1 cellular context compared by ENCODE assay signal in the genomic region with DNA sequence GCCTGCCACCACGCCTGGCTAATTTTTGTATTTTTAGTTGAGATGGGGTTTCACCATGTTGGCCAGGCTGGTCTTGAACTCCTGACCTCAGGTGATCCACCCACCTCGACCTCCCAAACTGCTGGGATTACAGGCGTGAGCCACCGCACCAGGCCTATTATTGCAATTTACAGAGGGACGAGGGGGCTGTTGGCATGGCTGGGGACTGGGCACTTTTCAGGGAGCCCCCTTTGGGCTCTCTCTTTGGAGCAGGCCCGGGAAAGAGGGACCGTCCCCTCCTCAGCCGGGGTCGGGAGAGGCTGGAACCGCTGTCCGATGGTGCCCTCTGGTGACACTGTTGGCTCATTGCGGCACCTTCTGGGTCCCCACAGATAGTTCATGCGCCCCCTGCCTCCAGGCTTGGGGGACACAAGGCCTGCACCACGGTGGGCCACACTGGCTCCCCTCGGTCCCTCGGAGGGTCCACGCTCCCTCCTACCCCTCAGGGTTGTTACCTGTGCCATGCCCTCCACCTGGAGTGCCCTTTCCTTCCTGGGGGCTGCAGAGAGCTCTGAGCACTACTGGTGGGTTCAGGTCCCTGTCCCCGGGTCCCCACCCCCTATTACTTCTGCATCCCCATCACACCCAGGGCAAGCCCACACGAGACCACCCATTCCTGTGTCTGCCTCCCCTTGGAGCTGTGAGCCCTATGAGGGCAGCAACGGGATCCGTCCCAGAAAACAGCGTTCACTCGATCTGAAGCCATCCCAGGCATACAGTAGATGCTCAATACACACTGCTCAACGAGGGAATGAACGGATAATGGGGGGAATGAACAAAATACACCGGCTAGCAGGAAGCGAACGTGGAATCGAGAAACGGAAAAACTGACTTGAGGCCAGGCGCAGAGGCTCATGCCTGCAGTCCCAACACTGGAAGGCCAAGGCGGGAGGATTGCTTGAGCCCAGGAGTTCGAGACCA.
A peak's percentile ranks its signal among the peaks of the same experiment; 100 is the strongest.
TF ChIP-seq lines count a peak whose summit lies in the region.

No MANE protein-coding gene starts in this region.

TF ChIP-seq in GM12878, 131 proteins besides CTCF, POLR2A, EP300 and RAD21 (continued from another document):
- TF ChIP-seq JUND (IDR thresholded peaks at IDR 0.05; ENCODE audit: low read depth, low read length) (no peak), SMC3 (IDR thresholded peaks at IDR 0.05; ENCODE audit: borderline replicate concordance, low read length) (peak; percentile 70), KAT2A (conservative IDR thresholded peaks at IDR 0.05; ENCODE audit: control insufficient read depth, low read depth, low read length) (no peak), POU2F2 (IDR thresholded peaks at IDR 0.05; ENCODE audit: borderline replicate concordance, low read depth, low read length) (no peak), RB1 (IDR thresholded peaks at IDR 0.05; ENCODE audit: borderline replicate concordance) (0 out of 2 replicates have a peak, but pooled peaks have one; percentile 43), CBX5 (IDR thresholded peaks at IDR 0.05; ENCODE audit: low read depth) (no peak), IKZF2 (IDR thresholded peaks at IDR 0.05) (peak; percentile 32 to 49; a peak in 2 of 4 replicates), RBBP5 (conservative IDR thresholded peaks at IDR 0.05) (no peak), RUNX3 (IDR thresholded peaks at IDR 0.05; ENCODE audit: low read length) (0 out of 2 replicates have a peak, but pooled peaks have one; percentile 22), NR2F1 (conservative IDR thresholded peaks at IDR 0.05) (peak; percentile 48; the same call in 1 of the 2 replicates), ZNF217 (IDR thresholded peaks at IDR 0.05) (no peak), NR2C2 (IDR thresholded peaks at IDR 0.05; ENCODE audit: borderline replicate concordance, control insufficient read depth, insufficient read length, low read depth) (no peak), SMAD1 (IDR thresholded peaks at IDR 0.05; ENCODE audit: low read depth, partially characterized antibody) (no peak), BMI1 (IDR thresholded peaks at IDR 0.05; ENCODE audit: borderline replicate concordance) (no peak), SMARCA5 (IDR thresholded peaks at IDR 0.05) (peak; percentile 87), NR2C1 (IDR thresholded peaks at IDR 0.05) (no peak), LARP7 (IDR thresholded peaks at IDR 0.05) (0 out of 2 replicates have a peak, but pooled peaks have one; percentile 56), GATAD2B (conservative IDR thresholded peaks at IDR 0.05; ENCODE audit: low read depth) (peak; percentile 73), PML (IDR thresholded peaks at IDR 0.05; ENCODE audit: low read length) (no peak), HCFC1 (IDR thresholded peaks at IDR 0.05; ENCODE audit: low read length) (no peak), CBFB (IDR thresholded peaks at IDR 0.05; ENCODE audit: low read depth) (no peak), YBX1 (IDR thresholded peaks at IDR 0.05) (no peak), SUPT20H (IDR thresholded peaks at IDR 0.05; ENCODE audit: borderline replicate concordance, control insufficient read depth, low read depth, low read length) (no peak), BHLHE40 (IDR thresholded peaks at IDR 0.05; ENCODE audit: borderline replicate concordance in 1 of 2, low read depth in 2 of 2, low read length in 1 of 2) (peak in 1 of 2 experiments; percentile 20; a peak in 1 of 4 replicates), YY1 (IDR thresholded peaks at IDR 0.05; ENCODE audit: low read depth, low read length) (0 out of 2 replicates have a peak, but pooled peaks have one; percentile 36), IKZF1 (conservative IDR thresholded peaks at IDR 0.05) (peak; percentile 57), MYB (IDR thresholded peaks at IDR 0.05; ENCODE audit: borderline replicate concordance, low read depth, low read length) (no peak), SMAD5 (IDR thresholded peaks at IDR 0.05; ENCODE audit: low read depth) (no peak)
- TF ChIP-seq, protein P1, sequence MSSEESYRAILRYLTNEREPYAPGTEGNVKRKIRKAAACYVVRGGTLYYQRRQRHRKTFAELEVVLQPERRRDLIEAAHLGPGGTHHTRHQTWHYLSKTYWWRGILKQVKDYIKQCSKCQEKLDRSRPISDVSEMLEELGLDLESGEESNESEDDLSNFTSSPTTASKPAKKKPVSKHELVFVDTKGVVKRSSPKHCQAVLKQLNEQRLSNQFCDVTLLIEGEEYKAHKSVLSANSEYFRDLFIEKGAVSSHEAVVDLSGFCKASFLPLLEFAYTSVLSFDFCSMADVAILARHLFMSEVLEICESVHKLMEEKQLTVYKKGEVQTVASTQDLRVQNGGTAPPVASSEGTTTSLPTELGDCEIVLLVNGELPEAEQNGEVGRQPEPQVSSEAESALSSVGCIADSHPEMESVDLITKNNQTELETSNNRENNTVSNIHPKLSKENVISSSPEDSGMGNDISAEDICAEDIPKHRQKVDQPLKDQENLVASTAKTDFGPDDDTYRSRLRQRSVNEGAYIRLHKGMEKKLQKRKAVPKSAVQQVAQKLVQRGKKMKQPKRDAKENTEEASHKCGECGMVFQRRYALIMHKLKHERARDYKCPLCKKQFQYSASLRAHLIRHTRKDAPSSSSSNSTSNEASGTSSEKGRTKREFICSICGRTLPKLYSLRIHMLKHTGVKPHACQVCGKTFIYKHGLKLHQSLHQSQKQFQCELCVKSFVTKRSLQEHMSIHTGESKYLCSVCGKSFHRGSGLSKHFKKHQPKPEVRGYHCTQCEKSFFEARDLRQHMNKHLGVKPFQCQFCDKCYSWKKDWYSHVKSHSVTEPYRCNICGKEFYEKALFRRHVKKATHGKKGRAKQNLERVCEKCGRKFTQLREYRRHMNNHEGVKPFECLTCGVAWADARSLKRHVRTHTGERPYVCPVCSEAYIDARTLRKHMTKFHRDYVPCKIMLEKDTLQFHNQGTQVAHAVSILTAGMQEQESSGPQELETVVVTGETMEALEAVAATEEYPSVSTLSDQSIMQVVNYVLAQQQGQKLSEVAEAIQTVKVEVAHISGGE (CRISPR knock-in tag; IDR thresholded peaks at IDR 0.05), result no peak
- TF ChIP-seq, protein P2, sequence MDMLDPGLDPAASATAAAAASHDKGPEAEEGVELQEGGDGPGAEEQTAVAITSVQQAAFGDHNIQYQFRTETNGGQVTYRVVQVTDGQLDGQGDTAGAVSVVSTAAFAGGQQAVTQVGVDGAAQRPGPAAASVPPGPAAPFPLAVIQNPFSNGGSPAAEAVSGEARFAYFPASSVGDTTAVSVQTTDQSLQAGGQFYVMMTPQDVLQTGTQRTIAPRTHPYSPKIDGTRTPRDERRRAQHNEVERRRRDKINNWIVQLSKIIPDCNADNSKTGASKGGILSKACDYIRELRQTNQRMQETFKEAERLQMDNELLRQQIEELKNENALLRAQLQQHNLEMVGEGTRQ (IDR thresholded peaks at IDR 0.05; ENCODE audit: borderline replicate concordance, low read depth, low read length), result no peak
- TF ChIP-seq, protein P3, sequence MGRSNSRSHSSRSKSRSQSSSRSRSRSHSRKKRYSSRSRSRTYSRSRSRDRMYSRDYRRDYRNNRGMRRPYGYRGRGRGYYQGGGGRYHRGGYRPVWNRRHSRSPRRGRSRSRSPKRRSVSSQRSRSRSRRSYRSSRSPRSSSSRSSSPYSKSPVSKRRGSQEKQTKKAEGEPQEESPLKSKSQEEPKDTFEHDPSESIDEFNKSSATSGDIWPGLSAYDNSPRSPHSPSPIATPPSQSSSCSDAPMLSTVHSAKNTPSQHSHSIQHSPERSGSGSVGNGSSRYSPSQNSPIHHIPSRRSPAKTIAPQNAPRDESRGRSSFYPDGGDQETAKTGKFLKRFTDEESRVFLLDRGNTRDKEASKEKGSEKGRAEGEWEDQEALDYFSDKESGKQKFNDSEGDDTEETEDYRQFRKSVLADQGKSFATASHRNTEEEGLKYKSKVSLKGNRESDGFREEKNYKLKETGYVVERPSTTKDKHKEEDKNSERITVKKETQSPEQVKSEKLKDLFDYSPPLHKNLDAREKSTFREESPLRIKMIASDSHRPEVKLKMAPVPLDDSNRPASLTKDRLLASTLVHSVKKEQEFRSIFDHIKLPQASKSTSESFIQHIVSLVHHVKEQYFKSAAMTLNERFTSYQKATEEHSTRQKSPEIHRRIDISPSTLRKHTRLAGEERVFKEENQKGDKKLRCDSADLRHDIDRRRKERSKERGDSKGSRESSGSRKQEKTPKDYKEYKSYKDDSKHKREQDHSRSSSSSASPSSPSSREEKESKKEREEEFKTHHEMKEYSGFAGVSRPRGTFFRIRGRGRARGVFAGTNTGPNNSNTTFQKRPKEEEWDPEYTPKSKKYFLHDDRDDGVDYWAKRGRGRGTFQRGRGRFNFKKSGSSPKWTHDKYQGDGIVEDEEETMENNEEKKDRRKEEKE (IDR thresholded peaks at IDR 0.05), result no peak
- TF ChIP-seq, protein P4, sequence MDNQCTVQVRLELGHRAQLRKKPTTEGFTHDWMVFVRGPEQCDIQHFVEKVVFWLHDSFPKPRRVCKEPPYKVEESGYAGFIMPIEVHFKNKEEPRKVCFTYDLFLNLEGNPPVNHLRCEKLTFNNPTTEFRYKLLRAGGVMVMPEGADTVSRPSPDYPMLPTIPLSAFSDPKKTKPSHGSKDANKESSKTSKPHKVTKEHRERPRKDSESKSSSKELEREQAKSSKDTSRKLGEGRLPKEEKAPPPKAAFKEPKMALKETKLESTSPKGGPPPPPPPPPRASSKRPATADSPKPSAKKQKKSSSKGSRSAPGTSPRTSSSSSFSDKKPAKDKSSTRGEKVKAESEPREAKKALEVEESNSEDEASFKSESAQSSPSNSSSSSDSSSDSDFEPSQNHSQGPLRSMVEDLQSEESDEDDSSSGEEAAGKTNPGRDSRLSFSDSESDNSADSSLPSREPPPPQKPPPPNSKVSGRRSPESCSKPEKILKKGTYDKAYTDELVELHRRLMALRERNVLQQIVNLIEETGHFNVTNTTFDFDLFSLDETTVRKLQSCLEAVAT (IDR thresholded peaks at IDR 0.05), result no peak
- TF ChIP-seq, protein P5, sequence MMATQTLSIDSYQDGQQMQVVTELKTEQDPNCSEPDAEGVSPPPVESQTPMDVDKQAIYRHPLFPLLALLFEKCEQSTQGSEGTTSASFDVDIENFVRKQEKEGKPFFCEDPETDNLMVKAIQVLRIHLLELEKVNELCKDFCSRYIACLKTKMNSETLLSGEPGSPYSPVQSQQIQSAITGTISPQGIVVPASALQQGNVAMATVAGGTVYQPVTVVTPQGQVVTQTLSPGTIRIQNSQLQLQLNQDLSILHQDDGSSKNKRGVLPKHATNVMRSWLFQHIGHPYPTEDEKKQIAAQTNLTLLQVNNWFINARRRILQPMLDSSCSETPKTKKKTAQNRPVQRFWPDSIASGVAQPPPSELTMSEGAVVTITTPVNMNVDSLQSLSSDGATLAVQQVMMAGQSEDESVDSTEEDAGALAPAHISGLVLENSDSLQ (IDR thresholded peaks at IDR 0.05), result no peak
- TF ChIP-seq, protein P6, sequence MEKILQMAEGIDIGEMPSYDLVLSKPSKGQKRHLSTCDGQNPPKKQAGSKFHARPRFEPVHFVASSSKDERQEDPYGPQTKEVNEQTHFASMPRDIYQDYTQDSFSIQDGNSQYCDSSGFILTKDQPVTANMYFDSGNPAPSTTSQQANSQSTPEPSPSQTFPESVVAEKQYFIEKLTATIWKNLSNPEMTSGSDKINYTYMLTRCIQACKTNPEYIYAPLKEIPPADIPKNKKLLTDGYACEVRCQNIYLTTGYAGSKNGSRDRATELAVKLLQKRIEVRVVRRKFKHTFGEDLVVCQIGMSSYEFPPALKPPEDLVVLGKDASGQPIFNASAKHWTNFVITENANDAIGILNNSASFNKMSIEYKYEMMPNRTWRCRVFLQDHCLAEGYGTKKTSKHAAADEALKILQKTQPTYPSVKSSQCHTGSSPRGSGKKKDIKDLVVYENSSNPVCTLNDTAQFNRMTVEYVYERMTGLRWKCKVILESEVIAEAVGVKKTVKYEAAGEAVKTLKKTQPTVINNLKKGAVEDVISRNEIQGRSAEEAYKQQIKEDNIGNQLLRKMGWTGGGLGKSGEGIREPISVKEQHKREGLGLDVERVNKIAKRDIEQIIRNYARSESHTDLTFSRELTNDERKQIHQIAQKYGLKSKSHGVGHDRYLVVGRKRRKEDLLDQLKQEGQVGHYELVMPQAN (conservative IDR thresholded peaks at IDR 0.05), result no peak
- TF ChIP-seq, protein P7, sequence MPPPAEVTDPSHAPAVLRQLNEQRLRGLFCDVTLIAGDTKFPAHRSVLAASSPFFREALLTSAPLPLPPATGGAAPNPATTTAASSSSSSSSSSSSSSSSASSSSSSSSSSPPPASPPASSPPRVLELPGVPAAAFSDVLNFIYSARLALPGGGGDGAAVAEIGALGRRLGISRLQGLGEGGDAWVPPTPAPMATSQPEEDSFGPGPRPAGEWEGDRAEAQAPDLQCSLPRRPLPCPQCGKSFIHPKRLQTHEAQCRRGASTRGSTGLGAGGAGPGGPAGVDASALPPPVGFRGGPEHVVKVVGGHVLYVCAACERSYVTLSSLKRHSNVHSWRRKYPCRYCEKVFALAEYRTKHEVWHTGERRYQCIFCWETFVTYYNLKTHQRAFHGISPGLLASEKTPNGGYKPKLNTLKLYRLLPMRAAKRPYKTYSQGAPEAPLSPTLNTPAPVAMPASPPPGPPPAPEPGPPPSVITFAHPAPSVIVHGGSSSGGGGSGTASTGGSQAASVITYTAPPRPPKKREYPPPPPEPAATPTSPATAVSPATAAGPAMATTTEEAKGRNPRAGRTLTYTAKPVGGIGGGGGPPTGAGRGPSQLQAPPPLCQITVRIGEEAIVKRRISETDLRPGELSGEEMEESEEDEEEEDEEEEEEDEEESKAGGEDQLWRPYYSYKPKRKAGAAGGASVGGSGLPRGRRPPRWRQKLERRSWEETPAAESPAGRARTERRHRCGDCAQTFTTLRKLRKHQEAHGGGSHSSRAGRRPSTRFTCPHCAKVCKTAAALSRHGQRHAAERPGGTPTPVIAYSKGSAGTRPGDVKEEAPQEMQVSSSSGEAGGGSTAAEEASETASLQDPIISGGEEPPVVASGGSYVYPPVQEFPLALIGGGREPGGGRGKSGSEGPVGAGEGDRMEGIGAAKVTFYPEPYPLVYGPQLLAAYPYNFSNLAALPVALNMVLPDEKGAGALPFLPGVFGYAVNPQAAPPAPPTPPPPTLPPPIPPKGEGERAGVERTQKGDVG (CRISPR knock-in tag; IDR thresholded peaks at IDR 0.05), result no peak
- TF ChIP-seq, protein P8, sequence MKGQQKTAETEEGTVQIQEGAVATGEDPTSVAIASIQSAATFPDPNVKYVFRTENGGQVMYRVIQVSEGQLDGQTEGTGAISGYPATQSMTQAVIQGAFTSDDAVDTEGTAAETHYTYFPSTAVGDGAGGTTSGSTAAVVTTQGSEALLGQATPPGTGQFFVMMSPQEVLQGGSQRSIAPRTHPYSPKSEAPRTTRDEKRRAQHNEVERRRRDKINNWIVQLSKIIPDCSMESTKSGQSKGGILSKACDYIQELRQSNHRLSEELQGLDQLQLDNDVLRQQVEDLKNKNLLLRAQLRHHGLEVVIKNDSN (IDR thresholded peaks at IDR 0.05; ENCODE audit: borderline replicate concordance, extremely low read length, insufficient read depth, low read depth, low read length), result no peak
